In genomic region chr19:36169084-36169760, GRCh38 we compare ENCODE assay signal across 2 cellular contexts.
TF ChIP-seq lines count a peak whose summit lies in the region.

No MANE protein-coding gene starts in this region.

TF ChIP-seq in GM23338, 12 proteins besides CTCF, POLR2A, EP300 and RAD21:
- TF ChIP-seq ETS1 (IDR thresholded peaks at IDR 0.05) (no peak), ZNF114 (CRISPR knock-in tag; IDR thresholded peaks at IDR 0.05) (no peak), EZH2phosphoT487 (IDR thresholded peaks at IDR 0.05; ENCODE audit: unreplicated experiment) (no peak), NANOG (IDR thresholded peaks at IDR 0.05; ENCODE audit: borderline replicate concordance) (no peak), STAT1 (IDR thresholded peaks at IDR 0.05; ENCODE audit: unreplicated experiment) (no peak), ZNF331 (CRISPR knock-in tag; IDR thresholded peaks at IDR 0.05; ENCODE audit: low read depth) (no peak), JUNB (IDR thresholded peaks at IDR 0.05; ENCODE audit: unreplicated experiment) (no peak), ZNF462 (CRISPR knock-in tag; IDR thresholded peaks at IDR 0.05) (no peak), CREB1 (CRISPR knock-in tag; IDR thresholded peaks at IDR 0.05; ENCODE audit: low read depth) (no peak), POLR2AphosphoS5 (IDR thresholded peaks at IDR 0.05; ENCODE audit: low read depth) (no peak), EZH2 (IDR thresholded peaks at IDR 0.05; ENCODE audit: low read depth, unreplicated experiment) (no peak), REST (IDR thresholded peaks at IDR 0.05; ENCODE audit: unreplicated experiment) (no peak)

TF ChIP-seq in H1, 55 proteins besides CTCF, POLR2A, EP300 and RAD21:
- TF ChIP-seq ATF2 (IDR thresholded peaks at IDR 0.05; ENCODE audit: low read length) (no peak), NRF1 (IDR thresholded peaks at IDR 0.05; ENCODE audit: low read depth, low read length) (no peak)
